13 cellular contexts compared by ENCODE assay signal in genomic region chr19:12899891-12900518, GRCh38. TPM values are rescaled to one million over a fixed set of nuclear protein-coding genes. Genes with fewer than 3 reads are reported as not detected.
A peak's percentile ranks its signal among the peaks of the same experiment; 100 is the strongest.
DNase-seq lines count a peak whose midpoint lies in the region; ATAC-seq and TF ChIP-seq lines count a peak whose summit lies in the region.
"Had no signal": no experiment of that assay in that cellular context is flagged by ENCODE, and none has a peak within 500 bp of the region (broad histone marks: within the 10 kb centered on the region; RNA-seq: fewer than 3 reads in every experiment).

No MANE protein-coding gene starts in this region.

- no peak for TF ChIP-seq CTCF in prostate gland (IDR thresholded peaks at IDR 0.05)

- no peak overlapping the region for H3K14ac ChIP-seq in trophoblast cell (ENCODE audit: low read length)

- WGBS in prostate gland, result 86% methylated on average over 10 of the region's 10 CpGs
- WGBS in trophoblast cell (ENCODE audit: extremely low coverage, insufficient coverage, insufficient read length), result no CpG with 5 or more reads among the region's 10 CpGs

- peaks cover 3 to 7% of the 10 kb centered on the region in 2 donors for H3K36me3 ChIP-seq in prostate gland
- peaks cover 28 to 30% of the 10 kb centered on the region in 2 experiments for H3K36me3 ChIP-seq in trophoblast cell (ENCODE audit: control insufficient read depth in 1 of 2, insufficient read depth in 2 of 2, low read length in 2 of 2)

- H4K91ac ChIP-seq in trophoblast cell (ENCODE audit: low read depth, low read length), result no peak overlapping the region

- H3K79me2 ChIP-seq in trophoblast cell (ENCODE audit: control insufficient read depth, insufficient read depth, low read length, poor library complexity), result no peaks in the 10 kb centered on the region

- H3K4me1 Mint-ChIP-seq in activated CD4-positive, alpha-beta memory T cell treated with anti-CD3 and anti-CD28 coated beads for 36 hours (ENCODE audit: low read depth), result peaks cover 4% of the 10 kb centered on the region
- H3K4me1 Mint-ChIP-seq in activated CD4-positive, alpha-beta memory T cell treated with anti-CD3 and anti-CD28 coated beads, Interleukin-2, amount 10 ng/mL, durations not matched to agents 7 days and 5 days, result peaks cover 4% of the 10 kb centered on the region
- peaks cover 7% of the 10 kb centered on the region for H3K4me1 Mint-ChIP-seq in stimulated activated memory B cell treated with anti-CD40 and anti-IgM and Interleukin-4, amounts not matched to agents 10 μg/mL and 1 μg/mL and 100 μg/mL, for 72 hours

- H3K79me1 ChIP-seq in trophoblast cell (ENCODE audit: low read length), result no peaks in the 10 kb centered on the region

- CTCF ChIA-PET in activated CD4-positive, alpha-beta memory T cell treated with anti-CD3 and anti-CD28 coated beads for 36 hours (lab: Charles Lee), result interaction anchor here (1.5 kb wide), 1 partner anchor 143 kb away, joined by 4 read pairs; no protein-coding TSS in a partner anchor
- CTCF ChIA-PET in activated CD4-positive, alpha-beta memory T cell treated with anti-CD3 and anti-CD28 coated beads, Interleukin-2, amount 10 ng/mL, durations not matched to agents 7 days and 5 days (lab: Charles Lee), result interaction anchor here (0.5 to 2.8 kb wide), 5 partner anchors 20 to 102 kb away, joined by 3 to 8 read pairs (median 4); no protein-coding TSS in a partner anchor

- H2AFZ ChIP-seq in trophoblast cell (ENCODE audit: insufficient read depth, low read length, poor library complexity), result no peak overlapping the region

- no peaks in the 10 kb centered on the region for H3K27me3 ChIP-seq in prostate gland (replicated peaks; ENCODE audit: insufficient read depth)
- no peaks in the 10 kb centered on the region for H3K27me3 ChIP-seq in trophoblast cell (ENCODE audit: insufficient read depth, low read length)
- H3K27me3 ChIP-seq: foreskin keratinocyte had no signal

- H4K8ac ChIP-seq in trophoblast cell (ENCODE audit: low read depth, low read length), result no peak overlapping the region

- no peaks in the 10 kb centered on the region for H3K9me3 ChIP-seq in prostate gland
- peaks cover 4% of the 10 kb centered on the region for H3K9me3 ChIP-seq in trophoblast cell (ENCODE audit: insufficient read depth, low read depth, low read length)

- H3K23ac ChIP-seq in trophoblast cell (ENCODE audit: low read length), result no peak overlapping the region

- peak overlapping the region; percentile 35 for H3K27ac Mint-ChIP-seq in activated CD4-positive, alpha-beta memory T cell treated with anti-CD3 and anti-CD28 coated beads for 36 hours
- no peak overlapping the region for H3K27ac Mint-ChIP-seq in activated CD4-positive, alpha-beta memory T cell treated with anti-CD3 and anti-CD28 coated beads, Interleukin-2, amount 10 ng/mL, durations not matched to agents 7 days and 5 days
- peak overlapping the region; percentile 73 for H3K27ac Mint-ChIP-seq in stimulated activated memory B cell treated with anti-CD40 and anti-IgM and Interleukin-4, amounts not matched to agents 10 μg/mL and 1 μg/mL and 100 μg/mL, for 72 hours

- no peak overlapping the region for H3K27ac ChIP-seq in prostate gland
- no peak overlapping the region for H3K27ac ChIP-seq in trophoblast cell (ENCODE audit: low read depth, low read length)
- H3K27ac ChIP-seq: foreskin keratinocyte had no signal

- no peak overlapping the region for H3K4ac ChIP-seq in trophoblast cell (ENCODE audit: low read depth, low read length)

- no peak for TF ChIP-seq POLR2A in prostate gland (IDR thresholded peaks at IDR 0.05)

- intact Hi-C loops in activated CD4-positive, alpha-beta memory T cell treated with anti-CD3 and anti-CD28 coated beads for 36 hours (cut with micrococcal nuclease), result no loop called here
- intact Hi-C loops in prostate gland (cut with DNase I), result no loop called here

- H3K4me3 Mint-ChIP-seq in activated CD4-positive, alpha-beta memory T cell treated with anti-CD3 and anti-CD28 coated beads for 36 hours, result no peak overlapping the region
- no peak overlapping the region for H3K4me3 Mint-ChIP-seq in activated CD4-positive, alpha-beta memory T cell treated with anti-CD3 and anti-CD28 coated beads, Interleukin-2, amount 10 ng/mL, durations not matched to agents 7 days and 5 days
- no peak overlapping the region for H3K4me3 Mint-ChIP-seq in stimulated activated memory B cell treated with anti-CD40 and anti-IgM and Interleukin-4, amounts not matched to agents 10 μg/mL and 1 μg/mL and 100 μg/mL, for 72 hours

- H3K9ac ChIP-seq in trophoblast cell (ENCODE audit: low read length), result no peak overlapping the region

- H2BK5ac ChIP-seq in trophoblast cell (ENCODE audit: low read depth, low read length, poor library complexity), result no peak overlapping the region

- no peaks in the 10 kb centered on the region for H3K9me3 Mint-ChIP-seq in activated CD4-positive, alpha-beta memory T cell treated with anti-CD3 and anti-CD28 coated beads for 36 hours
- H3K9me3 Mint-ChIP-seq in activated CD4-positive, alpha-beta memory T cell treated with anti-CD3 and anti-CD28 coated beads, Interleukin-2, amount 10 ng/mL, durations not matched to agents 7 days and 5 days, result no peaks in the 10 kb centered on the region
- H3K9me3 Mint-ChIP-seq in stimulated activated memory B cell treated with anti-CD40 and anti-IgM and Interleukin-4, amounts not matched to agents 10 μg/mL and 1 μg/mL and 100 μg/mL, for 72 hours, result no peaks in the 10 kb centered on the region

- no peak overlapping the region for H2BK12ac ChIP-seq in trophoblast cell (ENCODE audit: low read length)

- H3K4me1 ChIP-seq in prostate gland (replicated peaks) (no peaks in the 10 kb centered on the region), trophoblast cell (ENCODE audit: control insufficient read depth in 1 of 2, insufficient read depth in 2 of 2, low read length in 2 of 2) (no peaks in the 10 kb centered on the region)
- H3K4me1 ChIP-seq: foreskin keratinocyte had no signal

- H3K36me3 Mint-ChIP-seq in activated CD4-positive, alpha-beta memory T cell treated with anti-CD3 and anti-CD28 coated beads for 36 hours, result peaks cover 4% of the 10 kb centered on the region
- H3K36me3 Mint-ChIP-seq in activated CD4-positive, alpha-beta memory T cell treated with anti-CD3 and anti-CD28 coated beads, Interleukin-2, amount 10 ng/mL, durations not matched to agents 7 days and 5 days (ENCODE audit: low read depth), result peaks cover 4% of the 10 kb centered on the region
- peaks cover 27% of the 10 kb centered on the region for H3K36me3 Mint-ChIP-seq in stimulated activated memory B cell treated with anti-CD40 and anti-IgM and Interleukin-4, amounts not matched to agents 10 μg/mL and 1 μg/mL and 100 μg/mL, for 72 hours

- DNase-seq in activated CD4-positive, alpha-beta memory T cell treated with anti-CD3 and anti-CD28 coated beads for 36 hours, result peak; percentile 41
- no peak for DNase-seq in activated CD4-positive, alpha-beta memory T cell treated with anti-CD3 and anti-CD28 coated beads, Interleukin-2, amount 10 ng/mL, durations not matched to agents 7 days and 5 days
- DNase-seq in DMS 273 treated with DMSO at 0.1 percent for 48 hours (lab: John Stamatoyannopoulos, UW) (no peak), prostate gland (ENCODE audit: low spot score) (no peak), trophoblast cell (no peak)
- DNase-seq: foreskin keratinocyte, NCI-H446 treated with DMSO at 0.1 percent for 48 hours had no signal

- no peak overlapping the region for H2BK120ac ChIP-seq in trophoblast cell (ENCODE audit: insufficient read depth, low read length, poor library complexity)

- H3K4me3 ChIP-seq in prostate gland (no peak overlapping the region), trophoblast cell (ENCODE audit: low read depth, low read length) (no peak overlapping the region)

- peak; percentile 84 for ATAC-seq in GM21723 (IDR thresholded peaks at IDR 0.05; ENCODE audit: unreplicated experiment)
- peak; percentile 40 for ATAC-seq in HG03469 (IDR thresholded peaks at IDR 0.05; ENCODE audit: unreplicated experiment)
- ATAC-seq in stimulated activated memory B cell treated with anti-CD40 and anti-IgM and Interleukin-4, amounts not matched to agents 10 μg/mL and 1 μg/mL and 100 μg/mL, for 72 hours, result peak; percentile 88
- ATAC-seq: foreskin keratinocyte had no signal

- H3K4me2 ChIP-seq in trophoblast cell (ENCODE audit: low read length), result no peak overlapping the region

- POLR2A ChIA-PET in activated CD4-positive, alpha-beta memory T cell treated with anti-CD3 and anti-CD28 coated beads for 36 hours (lab: Charles Lee), result interaction anchor here (1.4 kb wide), 1 partner anchor 19 kb away, joined by 3 read pairs; the partner anchor contains the start of gene SYCE2
- POLR2A ChIA-PET in activated CD4-positive, alpha-beta memory T cell treated with anti-CD3 and anti-CD28 coated beads, Interleukin-2, amount 10 ng/mL, durations not matched to agents 7 days and 5 days (lab: Charles Lee), result interaction anchor here (1.2 to 2.1 kb wide), 3 partner anchors 9 to 14 kb away, joined by 4 to 11 read pairs (median 6); partner anchors contain the start of gene GCDH

- H4K12ac ChIP-seq in trophoblast cell (ENCODE audit: low read depth, low read length), result no peak overlapping the region

- no peak overlapping the region for H3K18ac ChIP-seq in trophoblast cell (ENCODE audit: low read length)

- no peaks in the 10 kb centered on the region for H3K27me3 Mint-ChIP-seq in activated CD4-positive, alpha-beta memory T cell treated with anti-CD3 and anti-CD28 coated beads for 36 hours
- H3K27me3 Mint-ChIP-seq in activated CD4-positive, alpha-beta memory T cell treated with anti-CD3 and anti-CD28 coated beads, Interleukin-2, amount 10 ng/mL, durations not matched to agents 7 days and 5 days, result no peaks in the 10 kb centered on the region
- H3K27me3 Mint-ChIP-seq in stimulated activated memory B cell treated with anti-CD40 and anti-IgM and Interleukin-4, amounts not matched to agents 10 μg/mL and 1 μg/mL and 100 μg/mL, for 72 hours, result no peaks in the 10 kb centered on the region

- no peak overlapping the region for H2AK5ac ChIP-seq in trophoblast cell (ENCODE audit: low read length)

RNA-seq across cellular contexts. Expression of gene GCDH, which starts 9.0 kb away (rescaled TPM):
- 10 to 100 TPM; 33.6 to 34.4 TPM for total RNA-seq in activated CD4-positive, alpha-beta memory T cell treated with anti-CD3 and anti-CD28 coated beads for 36 hours
- total RNA-seq in activated CD4-positive, alpha-beta memory T cell treated with anti-CD3 and anti-CD28 coated beads, Interleukin-2, amount 10 ng/mL, durations not matched to agents 7 days and 5 days, result 10 to 100 TPM; 23.3 to 25.1 TPM
- 10 to 100 TPM; 66.4 to 81.7 TPM for total RNA-seq in prostate gland
- 11.2 and 11.7 TPM in 2 replicates for polyA plus RNA-seq in trophoblast cell (2013)

RNA-seq across cellular contexts. Expression of gene KLF1, which starts 13.0 kb away (rescaled TPM):
- total RNA-seq in activated CD4-positive, alpha-beta memory T cell treated with anti-CD3 and anti-CD28 coated beads for 36 hours, result under 1 TPM; 0.12 to 0.19 TPM
- under 1 TPM; 0.13 to 0.20 TPM for total RNA-seq in activated CD4-positive, alpha-beta memory T cell treated with anti-CD3 and anti-CD28 coated beads, Interleukin-2, amount 10 ng/mL, durations not matched to agents 7 days and 5 days
- not detected for total RNA-seq in prostate gland
- 0.04 TPM in 1 of 2 replicates, not detected in the other for polyA plus RNA-seq in trophoblast cell (2013)
- total RNA-seq: chondrocyte, lung microvascular endothelial cell, renal cortical epithelial cell had no signal

RNA-seq across cellular contexts. Expression of gene DNASE2, which starts 18.8 kb away (rescaled TPM):
- total RNA-seq in activated CD4-positive, alpha-beta memory T cell treated with anti-CD3 and anti-CD28 coated beads for 36 hours, result 10 to 100 TPM; 27.0 to 27.5 TPM
- 10 to 100 TPM; 37.6 to 39.3 TPM for total RNA-seq in activated CD4-positive, alpha-beta memory T cell treated with anti-CD3 and anti-CD28 coated beads, Interleukin-2, amount 10 ng/mL, durations not matched to agents 7 days and 5 days
- 10 to 100 TPM; 41.4 to 63.9 TPM for total RNA-seq in prostate gland
- 32.9 and 33.5 TPM in 2 replicates for polyA plus RNA-seq in trophoblast cell (2013)

RNA-seq across cellular contexts. Expression of gene SYCE2, which starts 19.1 kb away (rescaled TPM):
- total RNA-seq in activated CD4-positive, alpha-beta memory T cell treated with anti-CD3 and anti-CD28 coated beads for 36 hours, result 1 to 10 TPM; 3.0 to 4.2 TPM
- total RNA-seq in activated CD4-positive, alpha-beta memory T cell treated with anti-CD3 and anti-CD28 coated beads, Interleukin-2, amount 10 ng/mL, durations not matched to agents 7 days and 5 days, result 1 to 10 TPM; 3.9 to 4.9 TPM
- 1 to 10 TPM in 1 of 2 donors, under 1 TPM in 1; 0.18 to 5.9 TPM for total RNA-seq in prostate gland
- polyA plus RNA-seq in trophoblast cell (2013), result 0.58 and 0.97 TPM in 2 replicates
- total RNA-seq: chondrocyte, renal cortical epithelial cell had no signal

RNA-seq across cellular contexts. Expression of gene FARSA, which starts 33.5 kb away (rescaled TPM):
- total RNA-seq in activated CD4-positive, alpha-beta memory T cell treated with anti-CD3 and anti-CD28 coated beads for 36 hours, result 100 to 1,000 TPM; 109 to 110 TPM
- total RNA-seq in activated CD4-positive, alpha-beta memory T cell treated with anti-CD3 and anti-CD28 coated beads, Interleukin-2, amount 10 ng/mL, durations not matched to agents 7 days and 5 days, result 10 to 100 TPM; 72.4 to 74.9 TPM
- total RNA-seq in prostate gland, result 10 to 100 TPM; 54.8 to 65.0 TPM
- 47.3 and 49.0 TPM in 2 replicates for polyA plus RNA-seq in trophoblast cell (2013)
